Comparison of ENCODE assay signal across 9 cellular contexts in genomic region chr22:36144886-36145541, GRCh38. TPM values are rescaled to one million over a fixed set of nuclear protein-coding genes. Genes with fewer than 3 reads are reported as not detected.
DNase-seq lines count a peak whose midpoint lies in the region; ATAC-seq, FAIRE-seq and TF ChIP-seq lines count a peak whose summit lies in the region.
"Had no signal": no experiment of that assay in that cellular context is flagged by ENCODE, and none has a peak within 500 bp of the region (broad histone marks: within the 10 kb centered on the region; RNA-seq: fewer than 3 reads in every experiment).

No MANE protein-coding gene starts in this region.

- BruUV-seq in HepG2 (replicated peaks; lab: Mats Ljungman, UMichigan) = no TSS peak

- H3K9me3 ChIP-seq in HUES6 (ENCODE audit: control insufficient read depth, insufficient read depth, low read depth, low read length) (no peaks in the 10 kb centered on the region), HepG2 (ENCODE audit: low read length) (no peaks in the 10 kb centered on the region), suprapubic skin (no peaks in the 10 kb centered on the region)
- H3K9me3 ChIP-seq: BLaER1 had no signal

- H3K9ac ChIP-seq in HUES6 (ENCODE audit: low read length) = peak overlapping the region; percentile 22
- no peak overlapping the region for H3K9ac ChIP-seq in HepG2 (ENCODE audit: insufficient read depth, low read depth, low read length)
- H3K9ac ChIP-seq: BLaER1 had no signal

- in situ Hi-C loops in HepG2 (cut with HindIII; ENCODE audit: extremely low pct_ligation_motif_present, low pct_unique_long_range_greater_than_20kb) = loop anchor here (5.0 to 10.0 kb wide), 2 partner anchors 37 to 80 kb away; no protein-coding TSS in a partner anchor

- no peak overlapping the region for H3K4me2 ChIP-seq in HepG2 (ENCODE audit: low read depth, low read length)
- H3K4me2 ChIP-seq: BLaER1 had no signal

- H3K27ac ChIP-seq in HUES6 (ENCODE audit: low read depth, low read length) (no peak overlapping the region), HepG2 (ENCODE audit: extremely low read length, insufficient read depth, low read length) (no peak overlapping the region), suprapubic skin (peak overlapping the region; percentile 27)
- H3K27ac ChIP-seq: BLaER1 had no signal

- H3K4me3 ChIP-seq in HUES6 (ENCODE audit: low read depth, low read length) = peak overlapping the region; percentile 37
- no peak overlapping the region for H3K4me3 ChIP-seq in HepG2 (replicated peaks in 1 of 3; ENCODE audit: insufficient read depth in 1 of 3, low read depth in 2 of 3, low read length in 3 of 3)
- H3K4me3 ChIP-seq in suprapubic skin = no peak overlapping the region
- H3K4me3 ChIP-seq: BLaER1 had no signal

- WGBS in HepG2 (ENCODE audit: low lambda C conversion rate) = 32% methylated on average over 10 of the region's 12 CpGs
- 58% methylated on average over 12 of the region's 12 CpGs for WGBS in suprapubic skin

- POLR2A ChIA-PET in HepG2 (lab: Yijun Ruan, JAX) = no interaction called here

- ATAC-seq in SK-N-SH treated with all-trans-retinoic acid at 6 μM for 48 hours (peak; percentile 96), HepG2 (peak; percentile 83), GM21723 (IDR thresholded peaks at IDR 0.05; ENCODE audit: unreplicated experiment) (no peak)

- intact Hi-C loops in HepG2 (cut with micrococcal nuclease; ENCODE audit: unreplicated experiment) = loop anchor here (1.0 kb wide), 1 partner anchor 35 kb away; no protein-coding TSS in a partner anchor

- TF ChIP-seq POLR2A in HepG2 (IDR thresholded peaks at IDR 0.05; ENCODE audit: insufficient read depth in 1 of 2, low read depth in 2 of 2, low read length in 2 of 2) = no peak
- TF ChIP-seq POLR2A in suprapubic skin (IDR thresholded peaks at IDR 0.05) = no peak

- DNase-seq in NCI-H1105 treated with DMSO at 0.1 percent for 48 hours (lab: John Stamatoyannopoulos, UW) = peak; percentile 20
- no peak for DNase-seq in NCI-H1105 (lab: John Stamatoyannopoulos, UW)
- peak; percentile 75 for DNase-seq in dedifferentiated amniotic fluid mesenchymal stem cell (ENCODE audit: extremely low spot score)
- peak; percentile 47 for DNase-seq in HepG2 (ENCODE audit: low spot score)
- peak in 1 of 2 donors; percentile 79 for DNase-seq in suprapubic skin (ENCODE audit: low spot score in 2 of 2)

- H3K27me3 ChIP-seq in HUES6 (ENCODE audit: control insufficient read depth, insufficient read depth, low read length) = no peaks in the 10 kb centered on the region
- H3K27me3 ChIP-seq in HepG2 (ENCODE audit: control insufficient read depth in 1 of 2, insufficient read depth in 2 of 2, low read length in 2 of 2) = no peaks in the 10 kb centered on the region
- no peaks in the 10 kb centered on the region for H3K27me3 ChIP-seq in suprapubic skin
- H3K27me3 ChIP-seq: BLaER1 had no signal

- H3K36me3 ChIP-seq in HUES6 (ENCODE audit: control insufficient read depth, insufficient read depth, low read length) (no peaks in the 10 kb centered on the region), HepG2 (replicated peaks in 1 of 2; ENCODE audit: control insufficient read depth in 1 of 2, insufficient read depth in 2 of 2, low read length in 2 of 2) (no peaks in the 10 kb centered on the region), suprapubic skin (peaks cover 41% of the 10 kb centered on the region)

- no peaks in the 10 kb centered on the region for H3K79me2 ChIP-seq in HepG2 (ENCODE audit: insufficient read depth, low read length)

- TF ChIP-seq CTCF in HepG2 (CRISPR knock-in tag; IDR thresholded peaks at IDR 0.05) (peak; percentile 86), suprapubic skin (IDR thresholded peaks at IDR 0.05) (peak; percentile 33 to 71)

- H4K20me1 ChIP-seq in HepG2 (ENCODE audit: insufficient read depth, low read length) = no peaks in the 10 kb centered on the region

- TF ChIP-seq EP300 in HepG2 (IDR thresholded peaks at IDR 0.05; ENCODE audit: low read depth in 2 of 2, low read length in 2 of 2) = no peak
- TF ChIP-seq EP300 in HepG2 (CRISPR knock-in tag; IDR thresholded peaks at IDR 0.05; ENCODE audit: borderline replicate concordance) = no peak
- no peak for TF ChIP-seq EP300 in suprapubic skin (IDR thresholded peaks at IDR 0.05)

- peak; percentile 74 for TF ChIP-seq RAD21 in HepG2 (CRISPR knock-in tag; IDR thresholded peaks at IDR 0.05)

- H3K4me1 ChIP-seq in HUES6 (ENCODE audit: control insufficient read depth, insufficient read depth, low read length) (peaks cover 21% of the 10 kb centered on the region), HepG2 (ENCODE audit: insufficient read depth, low read length) (peaks cover 26% of the 10 kb centered on the region), suprapubic skin (peaks cover 41% of the 10 kb centered on the region)

- no peak overlapping the region for H2AFZ ChIP-seq in HepG2 (ENCODE audit: low read length)

- FAIRE-seq in HepG2 (lab: Jason Lieb, UNC) = peak; percentile 98

- CTCF ChIA-PET in HepG2 (lab: Yijun Ruan, JAX; ENCODE audit: low intra/inter-chr PET ratio, low total read pairs) = interaction anchor here (1.1 to 4.8 kb wide), 2 partner anchors 32 to 35 kb away, joined by 3 to 42 read pairs; no protein-coding TSS in a partner anchor

TF ChIP-seq in SK-N-SH treated with all-trans-retinoic acid at 6 μM for 48 hours, 23 proteins besides CTCF, POLR2A, EP300 and RAD21:
- no peak for TF ChIP-seq TCF4 (CRISPR knock-in tag; IDR thresholded peaks at IDR 0.05; ENCODE audit: borderline replicate concordance)

TF ChIP-seq in HepG2, 621 proteins besides CTCF, POLR2A, EP300 and RAD21 (continues in another document):
- peak; percentile 58; the same call in 1 of the 2 replicates for TF ChIP-seq RXRB (CRISPR knock-in tag; IDR thresholded peaks at IDR 0.05; ENCODE audit: borderline replicate concordance)
- peak; percentile 71; the same call in 1 of the 2 replicates for TF ChIP-seq THRA (CRISPR knock-in tag; IDR thresholded peaks at IDR 0.05; ENCODE audit: borderline replicate concordance)
- TF ChIP-seq STAG1 (CRISPR knock-in tag; IDR thresholded peaks at IDR 0.05) = peak; percentile 89

RNA-seq across cellular contexts. Expression of gene APOL3, which starts 15.5 kb away (rescaled TPM):
- total RNA-seq in HepG2 (2016; rRNA removed; fragmentation: Illumina TruSeq; extraction: Trizol) (5.4 and 6.3 TPM in 2 replicates), suprapubic skin (10 to 100 TPM; 29.7 to 46.7 (median 34.0) TPM)
- 0.71 and 1.1 TPM in 2 replicates for total RNA-seq in HepG2 (2016; cell fraction: cytosol; rRNA removed; fragmentation: Illumina TruSeq; extraction: Trizol; ENCODE audit: low read depth)
- total RNA-seq in HepG2 (2016; cell fraction: insoluble cytoplasmic fraction; rRNA removed; fragmentation: Illumina TruSeq; extraction: Trizol) = 5.4 and 5.5 TPM in 2 replicates
- 2.0 and 3.8 TPM in 2 replicates for total RNA-seq in HepG2 (2016; cell fraction: membrane; rRNA removed; fragmentation: Illumina TruSeq; extraction: Trizol)
- total RNA-seq in HepG2 (2016; cell fraction: nucleus; rRNA removed; fragmentation: Illumina TruSeq; extraction: Trizol) = 2.5 and 4.5 TPM in 2 replicates
- 3.8 and 5.8 TPM in 2 replicates for polyA plus RNA-seq in HepG2 (2011; rRNA removed)
- 4.1 and 4.6 TPM in 2 replicates for polyA plus RNA-seq in HepG2 (2011; cell fraction: cytosol; rRNA removed)
- polyA plus RNA-seq in HepG2 (2011; cell fraction: nucleus; rRNA removed) = 4.0 and 5.0 TPM in 2 replicates
- 4.2 and 4.9 TPM in 2 replicates for polyA plus RNA-seq in HepG2 (2012)
- polyA plus RNA-seq in HepG2 (2016; cell fraction: cytosol; fragmentation: Illumina TruSeq; extraction: Trizol; ENCODE audit: low read depth) = 0.36 and 0.58 TPM in 2 replicates
- polyA plus RNA-seq in HepG2 (2016; cell fraction: insoluble cytoplasmic fraction; fragmentation: Illumina TruSeq; extraction: Trizol; ENCODE audit: low read depth) = 3.5 TPM in 2 replicates
- polyA plus RNA-seq in HepG2 (2016; cell fraction: membrane; fragmentation: Illumina TruSeq; extraction: Trizol; ENCODE audit: low read depth) = 1.4 and 1.9 TPM in 2 replicates
- 3.5 and 4.8 TPM in 2 replicates for polyA plus RNA-seq in HepG2 (2016; cell fraction: nucleus; fragmentation: Illumina TruSeq; extraction: Trizol; ENCODE audit: insufficient read depth, low read depth)
- 1.1 and 6.2 TPM in 2 replicates for polyA minus RNA-seq in HepG2 (2011; rRNA and poly(A)+ RNA removed; ENCODE audit: low replicate concordance)
- polyA minus RNA-seq in HepG2 (2011; cell fraction: cytosol; rRNA and poly(A)+ RNA removed) = 2.2 and 2.3 TPM in 2 replicates
- 2.4 and 7.7 TPM in 2 replicates for polyA minus RNA-seq in HepG2 (2011; cell fraction: nucleus; rRNA and poly(A)+ RNA removed)

RNA-seq across cellular contexts. Expression of gene APOL4, which starts 56.6 kb away (rescaled TPM):
- total RNA-seq in HepG2 (2016; rRNA removed; fragmentation: Illumina TruSeq; extraction: Trizol) (0.45 and 0.77 TPM in 2 replicates), suprapubic skin (1 to 10 TPM; 3.3 to 7.9 (median 6.4) TPM)
- not detected in 2 replicates for total RNA-seq in HepG2 (2016; cell fraction: cytosol; rRNA removed; fragmentation: Illumina TruSeq; extraction: Trizol; ENCODE audit: low read depth)
- total RNA-seq in HepG2 (2016; cell fraction: insoluble cytoplasmic fraction; rRNA removed; fragmentation: Illumina TruSeq; extraction: Trizol) = 0.54 and 0.76 TPM in 2 replicates
- 0.15 and 0.45 TPM in 2 replicates for total RNA-seq in HepG2 (2016; cell fraction: membrane; rRNA removed; fragmentation: Illumina TruSeq; extraction: Trizol)
- total RNA-seq in HepG2 (2016; cell fraction: nucleus; rRNA removed; fragmentation: Illumina TruSeq; extraction: Trizol) = 0.78 and 0.91 TPM in 2 replicates
- polyA plus RNA-seq in HepG2 (2011; rRNA removed) = 2.8 and 4.9 TPM in 2 replicates
- 1.8 and 3.0 TPM in 2 replicates for polyA plus RNA-seq in HepG2 (2011; cell fraction: cytosol; rRNA removed)
- 5.6 and 9.1 TPM in 2 replicates for polyA plus RNA-seq in HepG2 (2011; cell fraction: nucleus; rRNA removed)
- 3.2 and 7.5 TPM in 2 replicates for polyA plus RNA-seq in HepG2 (2012)
- polyA plus RNA-seq in HepG2 (2016; cell fraction: cytosol; fragmentation: Illumina TruSeq; extraction: Trizol; ENCODE audit: low read depth) = 0.06 and 0.10 TPM in 2 replicates
- 0.57 and 0.62 TPM in 2 replicates for polyA plus RNA-seq in HepG2 (2016; cell fraction: insoluble cytoplasmic fraction; fragmentation: Illumina TruSeq; extraction: Trizol; ENCODE audit: low read depth)
- polyA plus RNA-seq in HepG2 (2016; cell fraction: membrane; fragmentation: Illumina TruSeq; extraction: Trizol; ENCODE audit: low read depth) = 0.11 and 0.16 TPM in 2 replicates
- 0.96 and 1.2 TPM in 2 replicates for polyA plus RNA-seq in HepG2 (2016; cell fraction: nucleus; fragmentation: Illumina TruSeq; extraction: Trizol; ENCODE audit: insufficient read depth, low read depth)
- 1.5 TPM in 1 of 2 replicates, not detected in the other for polyA minus RNA-seq in HepG2 (2011; rRNA and poly(A)+ RNA removed; ENCODE audit: low replicate concordance)
- 0.70 and 1.5 TPM in 2 replicates for polyA minus RNA-seq in HepG2 (2011; cell fraction: cytosol; rRNA and poly(A)+ RNA removed)
- polyA minus RNA-seq in HepG2 (2011; cell fraction: nucleus; rRNA and poly(A)+ RNA removed) = 0.90 and 2.7 TPM in 2 replicates
